In genomic region chr4:117085185-117085701, GRCh38 we compare ENCODE assay signal across 8 cellular contexts. TPM values are rescaled to one million over a fixed set of nuclear protein-coding genes. Genes with fewer than 3 reads are reported as not detected.
DNase-seq lines count a peak whose midpoint lies in the region; ATAC-seq, FAIRE-seq and TF ChIP-seq lines count a peak whose summit lies in the region.

TSS of gene TRAM1L1 (minus strand) at chr4:117085576. CDS start at chr4:117085393, 183 bp downstream.

- H3K27ac ChIP-seq in A549: peak within 1 kb of the TSS; percentile 79 to 88

- DNase-seq in A549 (ENCODE audit: low read depth in 1 of 2, low spot score in 1 of 2) (peak; percentile 26 to 61), NCI-H2081 (lab: John Stamatoyannopoulos, UW) (peak; percentile 77 to 78), Right ventricle myocardium superior (peak; percentile 68), occipital lobe (lab: John Stamatoyannopoulos, UW) (peak; percentile 42), NCI-H2107 treated with DMSO at 0.1 percent for 48 hours (lab: John Stamatoyannopoulos, UW; ENCODE audit: unreplicated experiment) (no peak)
- DNase-seq in activated naive CD8-positive, alpha-beta T cell treated with anti-CD3 and anti-CD28 coated beads, Interleukin-2, amount 10 ng/mL, durations not matched to agents 7 days and 5 days: peak; percentile 34
- no peak for DNase-seq in central memory CD4-positive, alpha-beta T cell

- no peak for FAIRE-seq in A549 (lab: Jason Lieb, UNC)

- peak within 1 kb of the TSS; percentile 52 for H3K4me3 Mint-ChIP-seq in activated naive CD8-positive, alpha-beta T cell treated with anti-CD3 and anti-CD28 coated beads, Interleukin-2, amount 10 ng/mL, durations not matched to agents 7 days and 5 days

- peak; percentile 61 for TF ChIP-seq POLR2A in A549 (IDR thresholded peaks at IDR 0.05; ENCODE audit: low read length)

- H3K4me2 ChIP-seq in A549: peak within 1 kb of the TSS; percentile 88

- H3K27ac Mint-ChIP-seq in activated naive CD8-positive, alpha-beta T cell treated with anti-CD3 and anti-CD28 coated beads, Interleukin-2, amount 10 ng/mL, durations not matched to agents 7 days and 5 days: no peak within 1 kb of the TSS

- peak within 1 kb of the TSS; percentile 58 for H3K4me3 ChIP-seq in A549

- no peaks in the 10 kb centered on the region for H3K4me1 Mint-ChIP-seq in activated naive CD8-positive, alpha-beta T cell treated with anti-CD3 and anti-CD28 coated beads, Interleukin-2, amount 10 ng/mL, durations not matched to agents 7 days and 5 days

- TF ChIP-seq RAD21 in A549 (conservative IDR thresholded peaks at IDR 0.05 in 1 of 2, IDR thresholded peaks at IDR 0.05 in 1 of 2): no peak

- H3K36me3 Mint-ChIP-seq in activated naive CD8-positive, alpha-beta T cell treated with anti-CD3 and anti-CD28 coated beads, Interleukin-2, amount 10 ng/mL, durations not matched to agents 7 days and 5 days: no peaks in the 10 kb centered on the region

- POLR2A ChIA-PET in A549 (lab: Yijun Ruan, JAX): no interaction called here
- POLR2A ChIA-PET in activated naive CD8-positive, alpha-beta T cell treated with anti-CD3 and anti-CD28 coated beads, Interleukin-2, amount 10 ng/mL, durations not matched to agents 7 days and 5 days (lab: Charles Lee): no interaction called here

- no peaks in the 10 kb centered on the region for H3K9me3 Mint-ChIP-seq in activated naive CD8-positive, alpha-beta T cell treated with anti-CD3 and anti-CD28 coated beads, Interleukin-2, amount 10 ng/mL, durations not matched to agents 7 days and 5 days

- intact Hi-C loops in Right ventricle myocardium superior (cut with DNase I): no loop called here

- TF ChIP-seq EP300 in A549 (IDR thresholded peaks at IDR 0.05): no peak

- no peaks in the 10 kb centered on the region for H3K9me3 ChIP-seq in A549

- H3K4me1 ChIP-seq in A549: no peaks in the 10 kb centered on the region

- ATAC-seq in A549 (peak; percentile 94 to 97), GM18511 (IDR thresholded peaks at IDR 0.05; ENCODE audit: unreplicated experiment) (peak; percentile 89), Right ventricle myocardium superior (ENCODE audit: poor library complexity) (peak; percentile 95)
- ATAC-seq in activated naive CD8-positive, alpha-beta T cell treated with anti-CD3 and anti-CD28 coated beads, Interleukin-2, amount 10 ng/mL, durations not matched to agents 7 days and 5 days (ENCODE audit: low read depth): peak; percentile 39

- CTCF ChIA-PET in A549 (lab: Yijun Ruan, JAX): no interaction called here

- no peak for TF ChIP-seq CTCF in A549 (IDR thresholded peaks at IDR 0.05)

- peaks cover 7% of the 10 kb centered on the region for H3K27me3 Mint-ChIP-seq in activated naive CD8-positive, alpha-beta T cell treated with anti-CD3 and anti-CD28 coated beads, Interleukin-2, amount 10 ng/mL, durations not matched to agents 7 days and 5 days

- WGBS in A549 (ENCODE audit: missing lambda C conversion rate): 4% methylated on average over 10 of the region's 41 CpGs

TF ChIP-seq in A549, 52 proteins besides CTCF, POLR2A, EP300 and RAD21:
- TF ChIP-seq PHF8 (IDR thresholded peaks at IDR 0.05; ENCODE audit: borderline replicate concordance, low read depth) (peak; percentile 31; the same call in 1 of the 2 replicates), CHD2 (IDR thresholded peaks at IDR 0.05; ENCODE audit: low read length, partially characterized antibody) (no peak), MAX (IDR thresholded peaks at IDR 0.05) (0 out of 2 replicates have a peak, but pooled peaks have one; percentile 33), E2F6 (IDR thresholded peaks at IDR 0.05; ENCODE audit: borderline replicate concordance, low read depth) (peak; percentile 44; the same call in 1 of the 2 replicates)

RNA-seq across cellular contexts. Expression of gene TRAM1L1, which starts in this region (rescaled TPM):
- polyA plus RNA-seq in A549 (2011; rRNA removed) (1.3 and 1.7 TPM in 2 replicates), A549 (2017; fragmentation: RNase III; extraction: RNeasy Plus Mini Kit Qiagen cat#74134 plus additional on column Dnase treatment) (0.72 to 1.4 TPM (median 0.93 TPM) in 3 replicates)
- polyA plus RNA-seq in A549 (2012; cell fraction: cytosol; rRNA removed): 0.49 and 0.51 TPM in 2 replicates
- polyA plus RNA-seq in A549 (2012; cell fraction: nucleus; rRNA removed): 0.26 and 0.48 TPM in 2 replicates
- 0.34 and 0.45 TPM in 2 replicates for polyA minus RNA-seq in A549 (2011; rRNA and poly(A)+ RNA removed)
- total RNA-seq in activated naive CD8-positive, alpha-beta T cell treated with anti-CD3 and anti-CD28 coated beads, Interleukin-2, amount 10 ng/mL, durations not matched to agents 7 days and 5 days: not detected
- total RNA-seq in Right ventricle myocardium superior (0.56 TPM), occipital lobe (37.1 TPM)

Comparison
In these comparisons a context has a peak if more than half of its experiments do, and no peak if none do; other contexts are left out.
1. RNA of gene TRAM1L1 (total RNA-seq): 37.1 TPM in occipital lobe (single experiment); 0.56 TPM in Right ventricle myocardium superior (single experiment) and not detected in activated naive CD8-positive, alpha-beta T cell treated with anti-CD3 and anti-CD28 coated beads, Interleukin-2, amount 10 ng/mL, durations not matched to agents 7 days and 5 days; every median in the first group is over 10 times any median in the second.
2. Peak in DNase-seq and ATAC-seq in activated naive CD8-positive, alpha-beta T cell treated with anti-CD3 and anti-CD28 coated beads, Interleukin-2, amount 10 ng/mL, durations not matched to agents 7 days and 5 days; RNA of the gene not detected or under 1 TPM.
3. Peak in DNase-seq and ATAC-seq in Right ventricle myocardium superior; RNA of the gene not detected or under 1 TPM.
4. ATAC-seq: peak in every context shown above with its lines; median percentile 96 in A549; 95 in Right ventricle myocardium superior; 89 in GM18511; 39 in activated naive CD8-positive, alpha-beta T cell treated with anti-CD3 and anti-CD28 coated beads, Interleukin-2, amount 10 ng/mL, durations not matched to agents 7 days and 5 days.
5. DNase-seq: peak in A549 (2 of 2), NCI-H2081 (2 of 2) and occipital lobe (single experiment); none in central memory CD4-positive, alpha-beta T cell (single experiment) and NCI-H2107 treated with DMSO at 0.1 percent for 48 hours (single experiment).